In genomic region chr16:25257956-25258855, GRCh38 we compare ENCODE assay signal across 8 cellular contexts. TPM values are rescaled to one million over a fixed set of nuclear protein-coding genes. Genes with fewer than 3 reads are reported as not detected.
DNase-seq lines count a peak whose midpoint lies in the region; ATAC-seq, FAIRE-seq and TF ChIP-seq lines count a peak whose summit lies in the region.

No MANE protein-coding gene starts in this region.

- H3K9ac ChIP-seq in keratinocyte (ENCODE audit: control insufficient read depth, extremely low read depth, insufficient read depth, low read length), result peak overlapping the region; percentile 92

- H2AFZ ChIP-seq in ACC112 (ENCODE audit: low read length, unreplicated experiment) (peak overlapping the region; percentile 30), keratinocyte (ENCODE audit: control insufficient read depth, low read length) (peak overlapping the region; percentile 81)

- no peaks in the 10 kb centered on the region for H4K20me1 ChIP-seq in keratinocyte (ENCODE audit: control insufficient read depth, extremely low read depth, insufficient read depth, low read length)

- no peaks in the 10 kb centered on the region for H3K9me1 ChIP-seq in keratinocyte (ENCODE audit: control insufficient read depth, extremely low read depth, insufficient read depth, low read length)

- peak overlapping the region; percentile 98 for H3K4me2 ChIP-seq in keratinocyte (ENCODE audit: control insufficient read depth, extremely low read depth, insufficient read depth, low read depth, low read length)

- peak overlapping the region; percentile 78 for H3K4me3 ChIP-seq in ACC112 (ENCODE audit: low read depth, low read length)
- peak overlapping the region; percentile 71 for H3K4me3 ChIP-seq in WERI-Rb-1 (ENCODE audit: low read depth, low read length)
- peak overlapping the region; percentile 84 for H3K4me3 ChIP-seq in bronchial epithelial cell (ENCODE audit: low read depth, low read length)
- peak overlapping the region; percentile 74 to 84 (median 82) for H3K4me3 ChIP-seq in keratinocyte (ENCODE audit: control insufficient read depth in 2 of 3, extremely low read depth in 1 of 3, insufficient read depth in 2 of 3, low read depth in 1 of 3, low read length in 3 of 3)

- H3K27ac ChIP-seq in ACC112 (ENCODE audit: low read depth, low read length) (peak overlapping the region; percentile 94), WERI-Rb-1 (peak overlapping the region; percentile 98), keratinocyte (ENCODE audit: control insufficient read depth, insufficient read depth, low read length) (peak overlapping the region; percentile 88)

- H3K36me3 ChIP-seq in ACC112 (ENCODE audit: insufficient read depth, low read length) (no peaks in the 10 kb centered on the region), WERI-Rb-1 (peaks cover 32% of the 10 kb centered on the region), bronchial epithelial cell (ENCODE audit: control insufficient read depth, insufficient read depth, low read length) (peaks cover 2% of the 10 kb centered on the region), keratinocyte (ENCODE audit: control insufficient read depth in 2 of 2, extremely low read depth in 1 of 2, insufficient read depth in 2 of 2, low read length in 2 of 2) (peaks cover 1 to 7% of the 10 kb centered on the region in 2 experiments)

- peaks cover 16% of the 10 kb centered on the region for H3K4me1 ChIP-seq in ACC112 (ENCODE audit: control insufficient read depth, insufficient read depth, low read length, unreplicated experiment)
- H3K4me1 ChIP-seq in keratinocyte (ENCODE audit: control insufficient read depth, extremely low read depth, insufficient read depth, low read length), result peaks cover 24% of the 10 kb centered on the region

- H3K27me3 ChIP-seq in ACC112 (ENCODE audit: insufficient read depth, low read length) (no peaks in the 10 kb centered on the region), WERI-Rb-1 (ENCODE audit: insufficient read depth, low read depth, severe bottlenecking) (no peaks in the 10 kb centered on the region), bronchial epithelial cell (ENCODE audit: control insufficient read depth, insufficient read depth, low read length) (no peaks in the 10 kb centered on the region), keratinocyte (ENCODE audit: control insufficient read depth, extremely low read depth, insufficient read depth, low read length) (no peaks in the 10 kb centered on the region)

- H3K9me3 ChIP-seq in WERI-Rb-1 (ENCODE audit: severe bottlenecking) (no peaks in the 10 kb centered on the region), keratinocyte (ENCODE audit: control insufficient read depth, low read depth, low read length) (no peaks in the 10 kb centered on the region)

- DNase-seq in NCI-H2171 (lab: John Stamatoyannopoulos, UW) (peak; percentile 94), WERI-Rb-1 (peak; percentile 94), bronchial epithelial cell (ENCODE audit: low read depth) (peak; percentile 40), keratinocyte (ENCODE audit: low read depth, low spot score) (no peak)
- DNase-seq in stimulated activated CD4-positive, alpha-beta T cell treated with anti-CD3 and anti-CD28 coated beads, Interleukin-12 subunit alpha, Interleukin-12 subunit beta, amount 100 ng/mL, for 48 hours (ENCODE audit: low read depth in 2 of 3, low spot score in 1 of 3), result peak; percentile 67 to 78 (median 75)

- dilution Hi-C loops in keratinocyte (cut with MboI; ENCODE audit: extremely low pct_ligation_motif_present, low sequenced_read_pairs), result no loop called here

- peaks cover 52% of the 10 kb centered on the region for H3K79me2 ChIP-seq in ACC112 (ENCODE audit: control insufficient read depth, insufficient read depth, low read length, unreplicated experiment)
- peaks cover 43% of the 10 kb centered on the region for H3K79me2 ChIP-seq in keratinocyte (ENCODE audit: control insufficient read depth, insufficient read depth, low read length)

- ATAC-seq in GM18867 (IDR thresholded peaks at IDR 0.05; ENCODE audit: unreplicated experiment), result peak; percentile 47
- peak; percentile 33 for ATAC-seq in HG03095 (IDR thresholded peaks at IDR 0.05; ENCODE audit: unreplicated experiment)

- FAIRE-seq in bronchial epithelial cell (lab: Jason Lieb, UNC), result no peak
- FAIRE-seq in keratinocyte (lab: Jason Lieb, UNC), result no peak

- TF ChIP-seq CTCF in WERI-Rb-1 (IDR thresholded peaks at IDR 0.05; ENCODE audit: low read depth, low read length) (no peak), bronchial epithelial cell (IDR thresholded peaks at IDR 0.05; ENCODE audit: insufficient read depth, low read length, severe bottlenecking) (no peak), keratinocyte (optimal IDR thresholded peaks at IDR 0.05 in 1 of 3, IDR thresholded peaks at IDR 0.05 in 1 of 3, conservative IDR thresholded peaks at IDR 0.05 in 1 of 3; ENCODE audit: extremely low read depth in 1 of 3, insufficient read depth in 2 of 3, low read length in 3 of 3) (no peak)

RNA-seq across cellular contexts. Expression of gene ZKSCAN2, which starts 0.6 kb away (rescaled TPM):
- total RNA-seq in bronchial epithelial cell, result 1.8 and 3.4 TPM in 2 replicates
- 1.2 to 2.2 TPM (median 1.8 TPM) in 3 replicates for polyA plus RNA-seq in keratinocyte
- polyA plus RNA-seq in keratinocyte (2011; ENCODE audit: low read depth), result 0.52 TPM
- polyA plus RNA-seq in keratinocyte (2011; cell fraction: cytosol; rRNA removed), result 1.3 and 1.7 TPM in 2 replicates
- polyA plus RNA-seq in keratinocyte (2011; cell fraction: nucleus; rRNA removed), result 3.0 and 3.3 TPM in 2 replicates
- 0.87 and 2.6 TPM in 2 replicates for polyA plus RNA-seq in keratinocyte (2012; ENCODE audit: low replicate concordance)
- 3.3 to 4.4 TPM (median 4.1 TPM) in 3 replicates for polyA minus RNA-seq in keratinocyte
- polyA minus RNA-seq in keratinocyte (2011; cell fraction: cytosol; rRNA and poly(A)+ RNA removed), result 2.9 TPM
- 4.3 and 8.8 TPM in 2 replicates for polyA minus RNA-seq in keratinocyte (2011; cell fraction: nucleus; rRNA and poly(A)+ RNA removed)

RNA-seq across cellular contexts. Expression of gene AQP8, which starts 41.5 kb away (rescaled TPM):
- total RNA-seq in bronchial epithelial cell, result not detected in 2 replicates
- 0.05 TPM in 1 of 3 replicates, not detected in the others for polyA plus RNA-seq in keratinocyte
- not detected for polyA plus RNA-seq in keratinocyte (2011; ENCODE audit: low read depth)
- not detected in 2 replicates for polyA plus RNA-seq in keratinocyte (2011; cell fraction: cytosol; rRNA removed)
- not detected in 2 replicates for polyA plus RNA-seq in keratinocyte (2011; cell fraction: nucleus; rRNA removed)
- 0.13 TPM in 1 of 2 replicates, not detected in the other for polyA plus RNA-seq in keratinocyte (2012; ENCODE audit: low replicate concordance)
- polyA minus RNA-seq in keratinocyte, result not detected in 3 replicates
- polyA minus RNA-seq in keratinocyte (2011; cell fraction: cytosol; rRNA and poly(A)+ RNA removed), result not detected
- not detected in 2 replicates for polyA minus RNA-seq in keratinocyte (2011; cell fraction: nucleus; rRNA and poly(A)+ RNA removed)
